Comparison of ENCODE assay signal across 17 cellular contexts in genomic region chrX:69493766-69494165, GRCh38. TPM values are rescaled to one million over a fixed set of nuclear protein-coding genes. Genes with fewer than 3 reads are reported as not detected.
DNase-seq lines count a peak whose midpoint lies in the region; ATAC-seq, FAIRE-seq and TF ChIP-seq lines count a peak whose summit lies in the region.
"Had no signal": no experiment of that assay in that cellular context is flagged by ENCODE, and none has a peak within 500 bp of the region (broad histone marks: within the 10 kb centered on the region; RNA-seq: fewer than 3 reads in every experiment).

No MANE protein-coding gene starts in this region.

- H3K9me3 Mint-ChIP-seq in activated CD8-positive, alpha-beta T cell treated with anti-CD3 and anti-CD28 coated beads, Interleukin-2, amount 10 ng/mL, durations not matched to agents 7 days and 5 days (ENCODE audit: insufficient read depth) = no peaks in the 10 kb centered on the region
- H3K9me3 Mint-ChIP-seq: CD14-positive monocyte; CD8-positive, alpha-beta T cell had no signal

- FAIRE-seq in A549 (lab: Jason Lieb, UNC) (peak; percentile 43), keratinocyte (lab: Jason Lieb, UNC) (peak; percentile 79)
- FAIRE-seq: A204.1, D721Med, GM12878, H54 had no signal

- peaks cover 17% of the 10 kb centered on the region for H3K27me3 Mint-ChIP-seq in T-helper 17 cell
- H3K27me3 Mint-ChIP-seq in activated CD8-positive, alpha-beta T cell treated with anti-CD3 and anti-CD28 coated beads, Interleukin-2, amount 10 ng/mL, durations not matched to agents 7 days and 5 days (ENCODE audit: low read depth) = peaks cover 3% of the 10 kb centered on the region

- in situ Hi-C loops in ACHN (cut with HindIII; ENCODE audit: low pct_ligation_motif_present, low pct_unique_long_range_greater_than_20kb, low sequenced_read_pairs) = no loop called here

- no peaks in the 10 kb centered on the region for H3K79me2 ChIP-seq in keratinocyte (ENCODE audit: control insufficient read depth, insufficient read depth, low read length)

- H3K4me3 ChIP-seq in A549 = no peak overlapping the region
- peak overlapping the region in 1 of 3 experiments; percentile 41 for H3K4me3 ChIP-seq in keratinocyte (ENCODE audit: control insufficient read depth in 2 of 3, extremely low read depth in 1 of 3, insufficient read depth in 2 of 3, low read depth in 1 of 3, low read length in 3 of 3)
- H3K4me3 ChIP-seq: GM12878, GM23248 had no signal

- DNase-seq in A549 (ENCODE audit: low read depth in 1 of 2, low spot score in 1 of 2) (no peak), RWPE1 (ENCODE audit: low spot score) (peak; percentile 31), epithelial cell of prostate (ENCODE audit: low read depth, low spot score) (no peak), keratinocyte (ENCODE audit: low read depth, low spot score) (no peak), T-helper 17 cell (no peak), ACHN (no peak)
- DNase-seq in activated CD8-positive, alpha-beta T cell treated with anti-CD3 and anti-CD28 coated beads, Interleukin-2, amount 10 ng/mL, durations not matched to agents 7 days and 5 days = no peak
- DNase-seq: COR-L47 had no signal

- no peak for TF ChIP-seq RAD21 in A549 (conservative IDR thresholded peaks at IDR 0.05 in 1 of 2, IDR thresholded peaks at IDR 0.05 in 1 of 2)

- peaks cover 2% of the 10 kb centered on the region for H3K4me1 Mint-ChIP-seq in T-helper 17 cell
- no peaks in the 10 kb centered on the region for H3K4me1 Mint-ChIP-seq in activated CD8-positive, alpha-beta T cell treated with anti-CD3 and anti-CD28 coated beads, Interleukin-2, amount 10 ng/mL, durations not matched to agents 7 days and 5 days (ENCODE audit: low read depth)
- H3K4me1 Mint-ChIP-seq: CD14-positive monocyte had no signal

- H2AFZ ChIP-seq in keratinocyte (ENCODE audit: control insufficient read depth, low read length) = no peak overlapping the region
- H2AFZ ChIP-seq: GM23248 had no signal

- no peaks in the 10 kb centered on the region for H4K20me1 ChIP-seq in keratinocyte (ENCODE audit: control insufficient read depth, extremely low read depth, insufficient read depth, low read length)

- no peak; a peak in 1 of 6 replicates for ATAC-seq in A549
- ATAC-seq in T-helper 17 cell = no peak
- ATAC-seq in activated CD8-positive, alpha-beta T cell treated with anti-CD3 and anti-CD28 coated beads, Interleukin-2, amount 10 ng/mL, durations not matched to agents 7 days and 5 days = no peak
- ATAC-seq: CD8-positive, alpha-beta T cell had no signal

- no peak overlapping the region for H3K27ac Mint-ChIP-seq in T-helper 17 cell
- no peak overlapping the region for H3K27ac Mint-ChIP-seq in activated CD8-positive, alpha-beta T cell treated with anti-CD3 and anti-CD28 coated beads, Interleukin-2, amount 10 ng/mL, durations not matched to agents 7 days and 5 days
- H3K27ac Mint-ChIP-seq: CD14-positive monocyte; CD8-positive, alpha-beta T cell; IgD-negative memory B cell had no signal

- H3K36me3 Mint-ChIP-seq in T-helper 17 cell (ENCODE audit: low read depth) = no peaks in the 10 kb centered on the region
- H3K36me3 Mint-ChIP-seq in activated CD8-positive, alpha-beta T cell treated with anti-CD3 and anti-CD28 coated beads, Interleukin-2, amount 10 ng/mL, durations not matched to agents 7 days and 5 days (ENCODE audit: low read depth) = no peaks in the 10 kb centered on the region
- H3K36me3 Mint-ChIP-seq: CD14-positive monocyte; CD8-positive, alpha-beta T cell; IgD-negative memory B cell had no signal

- H3K27ac ChIP-seq in A549 = no peak overlapping the region
- H3K27ac ChIP-seq in RWPE1 = no peak overlapping the region
- peak overlapping the region; percentile 57 for H3K27ac ChIP-seq in epithelial cell of prostate
- peak overlapping the region; percentile 19 for H3K27ac ChIP-seq in keratinocyte (ENCODE audit: control insufficient read depth, insufficient read depth, low read length)
- H3K27ac ChIP-seq: GM23248 had no signal

- no peaks in the 10 kb centered on the region for H3K27me3 ChIP-seq in keratinocyte (ENCODE audit: control insufficient read depth, extremely low read depth, insufficient read depth, low read length)

- POLR2A ChIA-PET in A549 (lab: Yijun Ruan, JAX) (no interaction called here), RWPE1 (lab: Yijun Ruan, JAX; ENCODE audit: low non-redundant PET) (no interaction called here)
- POLR2A ChIA-PET in activated CD8-positive, alpha-beta T cell treated with anti-CD3 and anti-CD28 coated beads, Interleukin-2, amount 10 ng/mL, durations not matched to agents 7 days and 5 days (lab: Charles Lee) = no interaction called here

- CTCF ChIA-PET in A549 (lab: Yijun Ruan, JAX) (interaction anchor here (0.7 to 5.8 kb wide), 5 partner anchors 10 to 611 kb away, joined by 3 to 55 read pairs (median 3); partner anchors contain the start of gene NALF2), RWPE1 (lab: Yijun Ruan, JAX) (interaction anchor here (0.6 to 0.7 kb wide), 2 partner anchors 587 to 1252 kb away, joined by 3 read pairs; no protein-coding TSS in a partner anchor)
- CTCF ChIA-PET in activated CD8-positive, alpha-beta T cell treated with anti-CD3 and anti-CD28 coated beads, Interleukin-2, amount 10 ng/mL, durations not matched to agents 7 days and 5 days (lab: Charles Lee) = interaction anchor here (1.0 to 1.3 kb wide), 2 partner anchors 9 to 604 kb away, joined by 3 to 4 read pairs; no protein-coding TSS in a partner anchor

- no peaks in the 10 kb centered on the region for H3K9me1 ChIP-seq in keratinocyte (ENCODE audit: control insufficient read depth, extremely low read depth, insufficient read depth, low read length)

- H3K9me3 ChIP-seq in A549 (no peaks in the 10 kb centered on the region), keratinocyte (ENCODE audit: control insufficient read depth, low read depth, low read length) (no peaks in the 10 kb centered on the region), T-helper 17 cell (ENCODE audit: control insufficient read depth, low read length, poor library complexity, severe bottlenecking) (no peaks in the 10 kb centered on the region)

- H3K4me3 Mint-ChIP-seq in T-helper 17 cell = no peak overlapping the region
- no peak overlapping the region for H3K4me3 Mint-ChIP-seq in activated CD8-positive, alpha-beta T cell treated with anti-CD3 and anti-CD28 coated beads, Interleukin-2, amount 10 ng/mL, durations not matched to agents 7 days and 5 days
- H3K4me3 Mint-ChIP-seq: CD14-positive monocyte; CD8-positive, alpha-beta T cell; IgD-negative memory B cell had no signal

- WGBS in A549 (ENCODE audit: missing lambda C conversion rate) = 29% methylated on average over 1 of the region's 1 CpG

- H3K4me1 ChIP-seq in A549 (peaks cover 5% of the 10 kb centered on the region; the same call in 1 of the 3 replicates), keratinocyte (ENCODE audit: control insufficient read depth, extremely low read depth, insufficient read depth, low read length) (peaks cover 11% of the 10 kb centered on the region)

- dilution Hi-C loops in keratinocyte (cut with MboI; ENCODE audit: extremely low pct_ligation_motif_present, low sequenced_read_pairs) = no loop called here

- TF ChIP-seq EP300 in A549 (IDR thresholded peaks at IDR 0.05) = no peak

- TF ChIP-seq POLR2A in A549 (IDR thresholded peaks at IDR 0.05; ENCODE audit: low read length) = no peak

- no peak overlapping the region for H3K9ac ChIP-seq in keratinocyte (ENCODE audit: control insufficient read depth, extremely low read depth, insufficient read depth, low read length)
- H3K9ac ChIP-seq: GM23248 had no signal

- H3K4me2 ChIP-seq in A549 = 0 out of 3 replicates have a peak overlapping the region, but pooled peaks have one; percentile 47
- peak overlapping the region; percentile 69 for H3K4me2 ChIP-seq in keratinocyte (ENCODE audit: control insufficient read depth, extremely low read depth, insufficient read depth, low read depth, low read length)

- TF ChIP-seq CTCF in A549 (IDR thresholded peaks at IDR 0.05) (no peak), RWPE1 (conservative IDR thresholded peaks at IDR 0.05; ENCODE audit: low read depth) (no peak), keratinocyte (optimal IDR thresholded peaks at IDR 0.05 in 1 of 3, IDR thresholded peaks at IDR 0.05 in 1 of 3, conservative IDR thresholded peaks at IDR 0.05 in 1 of 3; ENCODE audit: extremely low read depth in 1 of 3, insufficient read depth in 2 of 3, low read length in 3 of 3) (no peak)

- no peaks in the 10 kb centered on the region for H3K36me3 ChIP-seq in keratinocyte (ENCODE audit: control insufficient read depth in 2 of 2, extremely low read depth in 1 of 2, insufficient read depth in 2 of 2, low read length in 2 of 2)

TF ChIP-seq in A549, 52 proteins besides CTCF, POLR2A, EP300 and RAD21:
- TF ChIP-seq POLR2AphosphoS2 (conservative IDR thresholded peaks at IDR 0.05; ENCODE audit: low read length) (no peak), FOSL2 (IDR thresholded peaks at IDR 0.05) (no peak), FOSL2 (CRISPR knock-in tag; IDR thresholded peaks at IDR 0.05) (peak; percentile 34; the same call in 1 of the 2 replicates), MYC (IDR thresholded peaks at IDR 0.05; ENCODE audit: borderline replicate concordance, low read length) (no peak), EHMT2 (IDR thresholded peaks at IDR 0.05; ENCODE audit: low read depth) (no peak), USF2 (IDR thresholded peaks at IDR 0.05) (no peak)

RNA-seq across cellular contexts. Expression of gene NALF2, which starts 10.4 kb away (rescaled TPM):
- polyA plus RNA-seq in A549 (2011; rRNA removed) = 1.4 and 1.9 TPM in 2 replicates
- polyA plus RNA-seq in A549 (2012; cell fraction: cytosol; rRNA removed) = 1.3 and 1.7 TPM in 2 replicates
- 1.1 and 1.2 TPM in 2 replicates for polyA plus RNA-seq in A549 (2012; cell fraction: nucleus; rRNA removed)
- 1.7 to 2.2 TPM (median 2.1 TPM) in 3 replicates for polyA plus RNA-seq in A549 (2017; fragmentation: RNase III; extraction: RNeasy Plus Mini Kit Qiagen cat#74134 plus additional on column Dnase treatment)
- polyA minus RNA-seq in A549 (2011; rRNA and poly(A)+ RNA removed) = 1.4 and 1.7 TPM in 2 replicates
- polyA plus RNA-seq in keratinocyte = 2.5 to 3.0 TPM (median 2.9 TPM) in 3 replicates
- polyA plus RNA-seq in keratinocyte (2011; ENCODE audit: low read depth) = 1.5 TPM
- polyA plus RNA-seq in keratinocyte (2011; cell fraction: cytosol; rRNA removed) = 3.5 and 4.0 TPM in 2 replicates
- polyA plus RNA-seq in keratinocyte (2011; cell fraction: nucleus; rRNA removed) = 4.9 and 5.5 TPM in 2 replicates
- 4.3 and 5.5 TPM in 2 replicates for polyA plus RNA-seq in keratinocyte (2012; ENCODE audit: low replicate concordance)
- polyA minus RNA-seq in keratinocyte = 2.5 to 4.5 TPM (median 2.7 TPM) in 3 replicates
- 2.5 TPM for polyA minus RNA-seq in keratinocyte (2011; cell fraction: cytosol; rRNA and poly(A)+ RNA removed)
- 2.0 and 3.4 TPM in 2 replicates for polyA minus RNA-seq in keratinocyte (2011; cell fraction: nucleus; rRNA and poly(A)+ RNA removed)
- total RNA-seq in T-helper 17 cell = under 1 TPM; 0.13 to 0.22 TPM
- not detected for total RNA-seq in activated CD8-positive, alpha-beta T cell treated with anti-CD3 and anti-CD28 coated beads, Interleukin-2, amount 10 ng/mL, durations not matched to agents 7 days and 5 days
- total RNA-seq: CD8-positive, alpha-beta T cell; GM12878; GM23248 had no signal
- polyA plus RNA-seq: BJ, CD14-positive monocyte, GM12878, GM23248, IgD-negative memory B cell had no signal

Comparison
In these comparisons a context has a peak if more than half of its experiments do, and no peak if none do; other contexts are left out.
1. H3K27ac ChIP-seq: peak in epithelial cell of prostate (single experiment) and keratinocyte (single experiment); none in A549 (0 of 2) and RWPE1 (single experiment).